ENCODE assay signal across 1 cellular context in genomic region chr19:797528-798414, GRCh38.
A peak's percentile ranks its signal among the peaks of the same experiment; 100 is the strongest.
TF ChIP-seq lines count a peak whose summit lies in the region.

No MANE protein-coding gene starts in this region.

TF ChIP-seq in K562, 482 proteins besides CTCF, POLR2A, EP300 and RAD21 (continued from another document):
- TF ChIP-seq ZNF584 (CRISPR knock-in tag; IDR thresholded peaks at IDR 0.05; ENCODE audit: low read depth) (peak; percentile 88), NONO (IDR thresholded peaks at IDR 0.05; ENCODE audit: low read depth in 2 of 2, low read length in 1 of 2) (0 out of 4 replicates have a peak, but pooled peaks of 1 of the 2 experiments have one; percentile 27), ZNF589 (CRISPR knock-in tag; IDR thresholded peaks at IDR 0.05; ENCODE audit: low read depth) (peak; percentile 90), TAF1 (IDR thresholded peaks at IDR 0.05; ENCODE audit: control insufficient read depth, extremely low read depth, insufficient read depth, low read length, severe bottlenecking) (peak; percentile 46), ZFX (CRISPR knock-in tag; IDR thresholded peaks at IDR 0.05) (peak; percentile 37), DMBX1 (CRISPR knock-in tag; IDR thresholded peaks at IDR 0.05; ENCODE audit: borderline replicate concordance) (peak; percentile 95; the same call in 1 of the 2 replicates), FOXK1 (CRISPR knock-in tag; IDR thresholded peaks at IDR 0.05; ENCODE audit: borderline replicate concordance) (no peak), POLR3G (IDR thresholded peaks at IDR 0.05; ENCODE audit: extremely low read depth, insufficient read length, insufficient replicate concordance) (no peak), CTBP1 (IDR thresholded peaks at IDR 0.05; ENCODE audit: borderline replicate concordance) (peak; percentile 50; the same call in 1 of the 2 replicates), VEZF1 (CRISPR knock-in tag; IDR thresholded peaks at IDR 0.05) (peak; percentile 57), EGR1 (conservative IDR thresholded peaks at IDR 0.05) (no peak), GMEB1 (CRISPR knock-in tag; IDR thresholded peaks at IDR 0.05) (peak; percentile 28; the same call in 1 of the 2 replicates), ZNF780A (CRISPR knock-in tag; IDR thresholded peaks at IDR 0.05) (no peak), HDAC8 (tag; IDR thresholded peaks at IDR 0.05) (no peak), PREB (CRISPR knock-in tag; IDR thresholded peaks at IDR 0.05) (0 out of 2 replicates have a peak, but pooled peaks have one; percentile 22), ZKSCAN8 (CRISPR knock-in tag; IDR thresholded peaks at IDR 0.05) (peak; percentile 75), KAT2B (IDR thresholded peaks at IDR 0.05; ENCODE audit: low read depth, low read length) (no peak), MYC (IDR thresholded peaks at IDR 0.05; ENCODE audit: low read depth, low read length) (peak; percentile 64; the same call in 1 of the 2 replicates), MYC (CRISPR knock-in tag; IDR thresholded peaks at IDR 0.05; ENCODE audit: borderline replicate concordance, low read depth) (no peak), RBM17 (IDR thresholded peaks at IDR 0.05; ENCODE audit: borderline replicate concordance, low read depth, low read length) (no peak), ZNF740 (CRISPR knock-in tag; IDR thresholded peaks at IDR 0.05) (no peak), ZNF740 (tag; IDR thresholded peaks at IDR 0.05) (no peak), THAP12 (CRISPR knock-in tag; IDR thresholded peaks at IDR 0.05) (peak; percentile 57; the same call in 1 of the 2 replicates), YY1 (IDR thresholded peaks at IDR 0.05; ENCODE audit: borderline replicate concordance in 1 of 3, control insufficient read depth in 1 of 3, extremely low read depth in 1 of 3, insufficient read depth in 3 of 3, insufficient read length in 1 of 3, insufficient replicate concordance in 2 of 3, low read depth in 1 of 3, low read length in 2 of 3) (peak in 2 of 3 experiments; percentile 57 to 77), ZNF766 (CRISPR knock-in tag; conservative IDR thresholded peaks at IDR 0.05) (peak; percentile 95), ZNF583 (CRISPR knock-in tag; IDR thresholded peaks at IDR 0.05) (peak; percentile 61; the same call in 1 of the 2 replicates), ZNF644 (tag; IDR thresholded peaks at IDR 0.05; ENCODE audit: low read depth) (peak; percentile 85; the same call in 1 of the 2 replicates), PCBP2 (IDR thresholded peaks at IDR 0.05; ENCODE audit: low read depth, low read length, poor library complexity, severe bottlenecking) (peak; percentile 91), MEIS2 (IDR thresholded peaks at IDR 0.05; ENCODE audit: partially characterized antibody) (peak; percentile 91), CREM (IDR thresholded peaks at IDR 0.05; ENCODE audit: low read depth) (peak; percentile 66)
